8 cellular contexts compared by ENCODE assay signal in genomic region chr14:89027097-89027740, GRCh38.
DNase-seq lines count a peak whose midpoint lies in the region; ATAC-seq and TF ChIP-seq lines count a peak whose summit lies in the region.

No MANE protein-coding gene starts in this region.

- POLR2A ChIA-PET in PC-9 (lab: Charles Lee; ENCODE audit: unreplicated experiment) = no interaction called here

- 2% methylated on average over 68 of the region's 68 CpGs for WGBS in liver

- no peak overlapping the region for H3K4me2 ChIP-seq in Karpas-422 (ENCODE audit: low read depth, low read length, poor library complexity, severe bottlenecking)
- H3K4me2 ChIP-seq in PC-9 = no peak overlapping the region

- H4K20me1 ChIP-seq in Karpas-422 (ENCODE audit: insufficient read depth, low read depth, low read length) (no peaks in the 10 kb centered on the region), PC-9 (ENCODE audit: insufficient read depth) (no peaks in the 10 kb centered on the region)

- DNase-seq in GM03348 (ENCODE audit: low spot score) = peak; percentile 91
- peak; percentile 73 for DNase-seq in Karpas-422
- DNase-seq in activated CD4-positive, alpha-beta T cell treated with anti-CD3 and anti-CD28 coated beads for 48 hours = peak; percentile 70
- DNase-seq in stimulated activated CD4-positive, alpha-beta T cell treated with anti-CD3 and anti-CD28 coated beads, Interleukin-2, amount 100 ng/mL, for 48 hours = peak; percentile 51 to 68
- DNase-seq in PC-9 = no peak

- peak overlapping the region; percentile 67 for H3K4me3 Mint-ChIP-seq in dendritic cell treated with granulocyte-macrophage colony-stimulating factor and Interleukin-4, amounts not matched to agents 40 ng/mL and 50 ng/mL, for 4 days

- H3K4me1 Mint-ChIP-seq in dendritic cell treated with granulocyte-macrophage colony-stimulating factor and Interleukin-4, amounts not matched to agents 40 ng/mL and 50 ng/mL, for 4 days (ENCODE audit: low read depth) = peaks cover 21% of the 10 kb centered on the region

- TF ChIP-seq CTCF in liver (IDR thresholded peaks at IDR 0.05; ENCODE audit: low read depth, low read length, missing input control) = peak; percentile 70
- TF ChIP-seq CTCF in PC-9 (conservative IDR thresholded peaks at IDR 0.05) = no peak

- H3K36me3 Mint-ChIP-seq in dendritic cell treated with granulocyte-macrophage colony-stimulating factor and Interleukin-4, amounts not matched to agents 40 ng/mL and 50 ng/mL, for 4 days (ENCODE audit: low read depth) = no peaks in the 10 kb centered on the region

- peak; percentile 64 to 67 for TF ChIP-seq RAD21 in liver (IDR thresholded peaks at IDR 0.05)

- H3F3A ChIP-seq in PC-9 (ENCODE audit: insufficient read depth, low read depth) = no peaks in the 10 kb centered on the region

- H3K79me2 ChIP-seq in Karpas-422 (ENCODE audit: low read length) (no peaks in the 10 kb centered on the region), PC-9 (ENCODE audit: low read depth) (no peaks in the 10 kb centered on the region)

- H3K9me2 ChIP-seq in Karpas-422 (replicated peaks; ENCODE audit: insufficient read depth, low read length) (no peaks in the 10 kb centered on the region), PC-9 (ENCODE audit: insufficient read depth) (no peaks in the 10 kb centered on the region)

- H3K27me3 Mint-ChIP-seq in dendritic cell treated with granulocyte-macrophage colony-stimulating factor and Interleukin-4, amounts not matched to agents 40 ng/mL and 50 ng/mL, for 4 days = peaks cover 45% of the 10 kb centered on the region

- H2AFZ ChIP-seq in Karpas-422 (ENCODE audit: low read length) (no peak overlapping the region), PC-9 (no peak overlapping the region)

- no peaks in the 10 kb centered on the region for H3K9me3 Mint-ChIP-seq in dendritic cell treated with granulocyte-macrophage colony-stimulating factor and Interleukin-4, amounts not matched to agents 40 ng/mL and 50 ng/mL, for 4 days

- intact Hi-C loops in dendritic cell treated with granulocyte-macrophage colony-stimulating factor and Interleukin-4, amounts not matched to agents 40 ng/mL and 50 ng/mL, for 4 days (cut with micrococcal nuclease) = loop anchor here (5.0 kb wide), 2 partner anchors 740 to 890 kb away; no protein-coding TSS in a partner anchor
- intact Hi-C loops in PC-9 (cut with micrococcal nuclease; ENCODE audit: unreplicated experiment) = no loop called here

- no peak overlapping the region for H3K27ac Mint-ChIP-seq in dendritic cell treated with granulocyte-macrophage colony-stimulating factor and Interleukin-4, amounts not matched to agents 40 ng/mL and 50 ng/mL, for 4 days

- H3K4me3 ChIP-seq in Karpas-422 (ENCODE audit: low read length) (no peak overlapping the region), liver (ENCODE audit: low read depth in 1 of 3, low read length in 3 of 3) (peak overlapping the region; percentile 56 to 78 (median 75)), PC-9 (no peak overlapping the region)

- H3K27me3 ChIP-seq in Karpas-422 (ENCODE audit: low read length) = 0 out of 2 replicates have a peak, but pooled peaks cover 2% of the 10 kb centered on the region
- H3K27me3 ChIP-seq in liver (ENCODE audit: control insufficient read depth in 4 of 4, insufficient read depth in 4 of 4, low read length in 3 of 4) = no peaks in the 10 kb centered on the region
- peaks cover 6% of the 10 kb centered on the region; the same call in 1 of the 2 replicates for H3K27me3 ChIP-seq in PC-9 (ENCODE audit: insufficient read depth, low read depth)

- H3K9ac ChIP-seq in Karpas-422 (ENCODE audit: low read length) (no peak overlapping the region), liver (ENCODE audit: low read depth in 1 of 2, low read length in 2 of 2) (peak overlapping the region in 1 of 2 donors; percentile 43)

- H3K27ac ChIP-seq in Karpas-422 (ENCODE audit: low read length) = no peak overlapping the region
- no peak overlapping the region for H3K27ac ChIP-seq in liver (ENCODE audit: low read depth in 1 of 2, low read length in 2 of 2)
- no peak overlapping the region for H3K27ac ChIP-seq in PC-9

- BruUV-seq in PC-9 (replicated peaks; lab: Mats Ljungman, UMichigan) = no TSS peak

- H3K36me3 ChIP-seq in Karpas-422 (ENCODE audit: insufficient read depth, low read length) (no peaks in the 10 kb centered on the region), liver (ENCODE audit: control insufficient read depth in 4 of 4, insufficient read depth in 3 of 4, low read depth in 1 of 4, low read length in 3 of 4) (no peaks in the 10 kb centered on the region), PC-9 (ENCODE audit: low read depth) (no peaks in the 10 kb centered on the region)

- H3K4me1 ChIP-seq in Karpas-422 (ENCODE audit: low read length) (peaks cover 2% of the 10 kb centered on the region; the same call in 1 of the 2 replicates), liver (ENCODE audit: control insufficient read depth in 4 of 4, insufficient read depth in 4 of 4, low read length in 3 of 4) (peaks cover 3 to 13% (median 11%) of the 10 kb centered on the region in 4 donors), PC-9 (replicated peaks; ENCODE audit: insufficient read depth) (no peaks in the 10 kb centered on the region)

- CTCF ChIA-PET in PC-9 (lab: Charles Lee) = no interaction called here

- peak; percentile 59 for ATAC-seq in GM21786 (IDR thresholded peaks at IDR 0.05; ENCODE audit: unreplicated experiment)

- H3K9me3 ChIP-seq in Karpas-422 (ENCODE audit: low read length) (no peaks in the 10 kb centered on the region), liver (ENCODE audit: control insufficient read depth in 4 of 4, low read length in 3 of 4) (no peaks in the 10 kb centered on the region), PC-9 (ENCODE audit: insufficient read depth, low read depth) (no peaks in the 10 kb centered on the region)

TF ChIP-seq in liver, 16 proteins besides CTCF, POLR2A, EP300 and RAD21:
- no peak for TF ChIP-seq FOXA1 (IDR thresholded peaks at IDR 0.05)
- no peak for TF ChIP-seq HNF4G (IDR thresholded peaks at IDR 0.05)
- TF ChIP-seq YY1 (IDR thresholded peaks at IDR 0.05) = no peak
- no peak for TF ChIP-seq JUND (IDR thresholded peaks at IDR 0.05)
- no peak for TF ChIP-seq GABPA (IDR thresholded peaks at IDR 0.05 in 1 of 2, conservative IDR thresholded peaks at IDR 0.05 in 1 of 2)
TF ChIP-seq in liver: peak in this region for 0.

Comparison
In these comparisons a context has a peak if more than half of its experiments do, and no peak if none do; other contexts are left out.
1. DNase-seq: peak in GM03348 (single experiment), Karpas-422 (single experiment), activated CD4-positive, alpha-beta T cell treated with anti-CD3 and anti-CD28 coated beads for 48 hours (single experiment) and stimulated activated CD4-positive, alpha-beta T cell treated with anti-CD3 and anti-CD28 coated beads, Interleukin-2, amount 100 ng/mL, for 48 hours (2 of 2); none in PC-9 (0 of 2).
2. H3K4me3 ChIP-seq: peak in liver (3 of 3); none in Karpas-422 (single experiment) and PC-9 (single experiment).